1 cellular context compared by ENCODE assay signal in the genomic region with DNA sequence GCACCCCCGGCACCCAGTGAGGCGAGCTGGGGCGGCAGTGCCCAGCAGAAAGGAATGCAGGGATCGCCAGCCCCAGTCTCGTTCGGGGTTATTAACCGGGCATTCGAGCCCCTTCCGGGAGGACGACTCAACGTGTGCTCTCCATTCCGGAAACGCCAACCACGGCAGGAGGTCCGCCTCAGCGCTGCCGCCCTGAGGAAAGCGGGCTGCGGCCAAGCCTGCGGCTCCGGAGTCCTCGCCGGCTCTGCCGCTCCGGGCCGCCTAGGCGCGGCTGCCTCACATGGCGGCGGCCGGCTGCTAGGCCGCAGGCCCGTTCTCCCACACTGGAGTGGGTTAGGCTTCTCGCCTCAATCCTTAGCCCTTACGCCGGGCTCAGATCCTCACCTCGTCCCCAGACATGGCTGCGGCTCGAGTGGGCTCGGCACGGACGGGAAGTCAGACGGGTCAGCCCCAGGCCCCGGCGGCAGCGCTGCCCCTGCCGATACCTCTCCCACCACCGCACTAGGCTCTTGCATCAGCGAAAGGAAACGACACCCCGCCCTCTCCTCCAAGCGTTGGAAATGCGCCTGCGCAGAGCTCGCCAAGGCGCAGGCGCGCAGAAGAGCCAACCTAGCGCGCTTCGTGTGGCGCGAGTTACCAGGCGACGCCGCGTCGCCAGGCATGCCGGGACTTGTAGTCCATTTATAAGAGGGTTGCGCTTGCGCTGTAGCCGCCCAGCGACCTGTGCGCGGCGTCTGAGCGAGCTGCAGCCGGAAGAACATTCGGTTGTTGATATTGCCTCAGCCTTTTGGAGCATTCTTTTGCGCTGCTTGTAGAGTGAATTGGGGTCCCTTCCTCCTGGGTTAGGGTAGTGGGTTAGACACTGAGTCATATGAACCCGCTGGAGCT.
A peak's percentile ranks its signal among the peaks of the same experiment; 100 is the strongest.
TF ChIP-seq lines count a peak whose summit lies in the region.

A gene with protein sequence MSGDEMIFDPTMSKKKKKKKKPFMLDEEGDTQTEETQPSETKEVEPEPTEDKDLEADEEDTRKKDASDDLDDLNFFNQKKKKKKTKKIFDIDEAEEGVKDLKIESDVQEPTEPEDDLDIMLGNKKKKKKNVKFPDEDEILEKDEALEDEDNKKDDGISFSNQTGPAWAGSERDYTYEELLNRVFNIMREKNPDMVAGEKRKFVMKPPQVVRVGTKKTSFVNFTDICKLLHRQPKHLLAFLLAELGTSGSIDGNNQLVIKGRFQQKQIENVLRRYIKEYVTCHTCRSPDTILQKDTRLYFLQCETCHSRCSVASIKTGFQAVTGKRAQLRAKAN (minus strand): TSS at position 532 of the 888 bp plus-strand sequence. CDS start 133 bp downstream, at position 399.

TF ChIP-seq in K562, 482 proteins besides CTCF, POLR2A, EP300 and RAD21 (continued from another document and continues in another):
- TF ChIP-seq, protein P1, sequence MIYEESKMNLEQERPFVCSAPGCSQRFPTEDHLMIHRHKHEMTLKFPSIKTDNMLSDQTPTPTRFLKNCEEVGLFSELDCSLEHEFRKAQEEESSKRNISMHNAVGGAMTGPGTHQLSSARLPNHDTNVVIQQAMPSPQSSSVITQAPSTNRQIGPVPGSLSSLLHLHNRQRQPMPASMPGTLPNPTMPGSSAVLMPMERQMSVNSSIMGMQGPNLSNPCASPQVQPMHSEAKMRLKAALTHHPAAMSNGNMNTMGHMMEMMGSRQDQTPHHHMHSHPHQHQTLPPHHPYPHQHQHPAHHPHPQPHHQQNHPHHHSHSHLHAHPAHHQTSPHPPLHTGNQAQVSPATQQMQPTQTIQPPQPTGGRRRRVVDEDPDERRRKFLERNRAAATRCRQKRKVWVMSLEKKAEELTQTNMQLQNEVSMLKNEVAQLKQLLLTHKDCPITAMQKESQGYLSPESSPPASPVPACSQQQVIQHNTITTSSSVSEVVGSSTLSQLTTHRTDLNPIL (CRISPR knock-in tag; IDR thresholded peaks at IDR 0.05) = no peak
- TF ChIP-seq DACH1 (IDR thresholded peaks at IDR 0.05; ENCODE audit: partially characterized antibody) (no peak), TEAD4 (IDR thresholded peaks at IDR 0.05; ENCODE audit: low read length) (no peak), TEAD4 (CRISPR knock-in tag; IDR thresholded peaks at IDR 0.05; ENCODE audit: borderline replicate concordance) (no peak), IRF2 (CRISPR knock-in tag; IDR thresholded peaks at IDR 0.05) (no peak), RBFOX2 (IDR thresholded peaks at IDR 0.05; ENCODE audit: low read depth, low read length) (peak; percentile 99), TAF9B (IDR thresholded peaks at IDR 0.05; ENCODE audit: partially characterized antibody) (peak; percentile 73), GATAD2A (IDR thresholded peaks at IDR 0.05) (no peak), CBX1 (IDR thresholded peaks at IDR 0.05; ENCODE audit: low read depth) (peak; percentile 54; the same call in 1 of the 2 replicates), XRCC4 (IDR thresholded peaks at IDR 0.05; ENCODE audit: extremely low read depth, insufficient read depth, insufficient read length) (no peak), HDAC2 (IDR thresholded peaks at IDR 0.05) (no peak), HCFC1 (IDR thresholded peaks at IDR 0.05; ENCODE audit: low read depth, low read length) (peak; percentile 100), SMC3 (conservative IDR thresholded peaks at IDR 0.05; ENCODE audit: insufficient read depth, low read depth, low read length) (no peak), ZNF3 (CRISPR knock-in tag; IDR thresholded peaks at IDR 0.05) (no peak), COPS2 (conservative IDR thresholded peaks at IDR 0.05) (no peak), CBX5 (IDR thresholded peaks at IDR 0.05; ENCODE audit: borderline replicate concordance, low read depth) (no peak), MTA1 (IDR thresholded peaks at IDR 0.05; ENCODE audit: borderline replicate concordance) (peak; percentile 99), NEUROD1 (IDR thresholded peaks at IDR 0.05; ENCODE audit: borderline replicate concordance, low read depth, low read length, partially characterized antibody) (peak; percentile 48), JUND (IDR thresholded peaks at IDR 0.05; ENCODE audit: borderline replicate concordance, low read depth, low read length) (no peak; the same call in 1 of the 2 replicates), JUND (tag; IDR thresholded peaks at IDR 0.05; ENCODE audit: borderline replicate concordance, low read depth, low read length) (peak; percentile 50; the same call in 1 of the 3 replicates), ZNF644 (tag; IDR thresholded peaks at IDR 0.05; ENCODE audit: low read depth) (no peak; the same call in 1 of the 2 replicates), RBM25 (IDR thresholded peaks at IDR 0.05; ENCODE audit: low read depth, low read length, severe bottlenecking) (no peak), POLR2AphosphoS5 (IDR thresholded peaks at IDR 0.05; ENCODE audit: control insufficient read depth, insufficient read depth, low read depth, low read length) (peak; percentile 42), ZNF699 (CRISPR knock-in tag; IDR thresholded peaks at IDR 0.05; ENCODE audit: insufficient replicate concordance) (no peak), ZNF224 (CRISPR knock-in tag; IDR thresholded peaks at IDR 0.05) (no peak), ZNF707 (CRISPR knock-in tag; conservative IDR thresholded peaks at IDR 0.05) (no peak), ZNF347 (CRISPR knock-in tag; IDR thresholded peaks at IDR 0.05; ENCODE audit: low read depth) (no peak), ZNF239 (CRISPR knock-in tag; IDR thresholded peaks at IDR 0.05) (no peak), ZNF695 (CRISPR knock-in tag; IDR thresholded peaks at IDR 0.05) (no peak), ZBED1 (IDR thresholded peaks at IDR 0.05) (peak; percentile 53; the same call in 1 of the 2 replicates), CTBP1 (IDR thresholded peaks at IDR 0.05; ENCODE audit: borderline replicate concordance) (peak; percentile 34; the same call in 1 of the 2 replicates), POLR3G (IDR thresholded peaks at IDR 0.05; ENCODE audit: extremely low read depth, insufficient read length, insufficient replicate concordance) (no peak), PURB (CRISPR knock-in tag; IDR thresholded peaks at IDR 0.05; ENCODE audit: low read depth) (no peak), KHSRP (IDR thresholded peaks at IDR 0.05) (no peak), TAF7 (tag; IDR thresholded peaks at IDR 0.05) (peak; percentile 70), MTA2 (IDR thresholded peaks at IDR 0.05; ENCODE audit: low read depth) (no peak), ZNF551 (CRISPR knock-in tag; IDR thresholded peaks at IDR 0.05) (no peak), PHF21A (IDR thresholded peaks at IDR 0.05; ENCODE audit: borderline replicate concordance, low read depth) (no peak)
- TF ChIP-seq, protein P2, sequence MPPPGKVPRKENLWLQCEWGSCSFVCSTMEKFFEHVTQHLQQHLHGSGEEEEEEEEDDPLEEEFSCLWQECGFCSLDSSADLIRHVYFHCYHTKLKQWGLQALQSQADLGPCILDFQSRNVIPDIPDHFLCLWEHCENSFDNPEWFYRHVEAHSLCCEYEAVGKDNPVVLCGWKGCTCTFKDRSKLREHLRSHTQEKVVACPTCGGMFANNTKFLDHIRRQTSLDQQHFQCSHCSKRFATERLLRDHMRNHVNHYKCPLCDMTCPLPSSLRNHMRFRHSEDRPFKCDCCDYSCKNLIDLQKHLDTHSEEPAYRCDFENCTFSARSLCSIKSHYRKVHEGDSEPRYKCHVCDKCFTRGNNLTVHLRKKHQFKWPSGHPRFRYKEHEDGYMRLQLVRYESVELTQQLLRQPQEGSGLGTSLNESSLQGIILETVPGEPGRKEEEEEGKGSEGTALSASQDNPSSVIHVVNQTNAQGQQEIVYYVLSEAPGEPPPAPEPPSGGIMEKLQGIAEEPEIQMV (tag; conservative IDR thresholded peaks at IDR 0.05; ENCODE audit: low read depth) = no peak
- TF ChIP-seq, protein P3, sequence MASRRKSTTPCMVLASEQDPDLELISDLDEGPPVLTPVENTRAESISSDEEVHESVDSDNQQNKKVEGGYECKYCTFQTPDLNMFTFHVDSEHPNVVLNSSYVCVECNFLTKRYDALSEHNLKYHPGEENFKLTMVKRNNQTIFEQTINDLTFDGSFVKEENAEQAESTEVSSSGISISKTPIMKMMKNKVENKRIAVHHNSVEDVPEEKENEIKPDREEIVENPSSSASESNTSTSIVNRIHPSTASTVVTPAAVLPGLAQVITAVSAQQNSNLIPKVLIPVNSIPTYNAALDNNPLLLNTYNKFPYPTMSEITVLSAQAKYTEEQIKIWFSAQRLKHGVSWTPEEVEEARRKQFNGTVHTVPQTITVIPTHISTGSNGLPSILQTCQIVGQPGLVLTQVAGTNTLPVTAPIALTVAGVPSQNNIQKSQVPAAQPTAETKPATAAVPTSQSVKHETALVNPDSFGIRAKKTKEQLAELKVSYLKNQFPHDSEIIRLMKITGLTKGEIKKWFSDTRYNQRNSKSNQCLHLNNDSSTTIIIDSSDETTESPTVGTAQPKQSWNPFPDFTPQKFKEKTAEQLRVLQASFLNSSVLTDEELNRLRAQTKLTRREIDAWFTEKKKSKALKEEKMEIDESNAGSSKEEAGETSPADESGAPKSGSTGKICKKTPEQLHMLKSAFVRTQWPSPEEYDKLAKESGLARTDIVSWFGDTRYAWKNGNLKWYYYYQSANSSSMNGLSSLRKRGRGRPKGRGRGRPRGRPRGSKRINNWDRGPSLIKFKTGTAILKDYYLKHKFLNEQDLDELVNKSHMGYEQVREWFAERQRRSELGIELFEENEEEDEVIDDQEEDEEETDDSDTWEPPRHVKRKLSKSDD (conservative IDR thresholded peaks at IDR 0.05; ENCODE audit: low read length) = no peak
- TF ChIP-seq, protein P4, sequence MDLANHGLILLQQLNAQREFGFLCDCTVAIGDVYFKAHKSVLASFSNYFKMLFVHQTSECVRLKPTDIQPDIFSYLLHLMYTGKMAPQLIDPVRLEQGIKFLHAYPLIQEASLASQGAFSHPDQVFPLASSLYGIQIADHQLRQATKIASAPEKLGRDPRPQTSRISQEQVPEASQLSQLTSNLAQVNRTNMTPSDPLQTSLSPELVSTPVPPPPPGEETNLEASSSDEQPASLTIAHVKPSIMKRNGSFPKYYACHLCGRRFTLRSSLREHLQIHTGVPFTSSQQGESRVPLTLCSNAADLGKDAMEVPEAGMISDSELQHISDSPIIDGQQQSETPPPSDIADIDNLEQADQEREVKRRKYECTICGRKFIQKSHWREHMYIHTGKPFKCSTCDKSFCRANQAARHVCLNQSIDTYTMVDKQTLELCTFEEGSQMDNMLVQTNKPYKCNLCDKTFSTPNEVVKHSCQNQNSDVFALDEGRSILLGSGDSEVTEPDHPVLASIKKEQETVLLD (IDR thresholded peaks at IDR 0.05) = peak; percentile 98
- TF ChIP-seq, protein P5, sequence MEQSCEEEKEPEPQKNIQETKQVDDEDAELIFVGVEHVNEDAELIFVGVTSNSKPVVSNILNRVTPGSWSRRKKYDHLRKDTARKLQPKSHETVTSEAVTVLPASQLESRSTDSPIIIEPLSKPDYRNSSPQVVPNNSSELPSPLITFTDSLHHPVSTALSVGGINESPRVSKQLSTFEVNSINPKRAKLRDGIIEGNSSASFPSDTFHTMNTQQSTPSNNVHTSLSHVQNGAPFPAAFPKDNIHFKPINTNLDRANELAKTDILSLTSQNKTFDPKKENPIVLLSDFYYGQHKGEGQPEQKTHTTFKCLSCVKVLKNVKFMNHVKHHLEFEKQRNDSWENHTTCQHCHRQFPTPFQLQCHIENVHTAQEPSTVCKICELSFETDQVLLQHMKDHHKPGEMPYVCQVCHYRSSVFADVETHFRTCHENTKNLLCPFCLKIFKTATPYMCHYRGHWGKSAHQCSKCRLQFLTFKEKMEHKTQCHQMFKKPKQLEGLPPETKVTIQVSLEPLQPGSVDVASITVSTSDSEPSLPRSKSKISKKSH (CRISPR knock-in tag; IDR thresholded peaks at IDR 0.05) = no peak
- TF ChIP-seq, protein P6, sequence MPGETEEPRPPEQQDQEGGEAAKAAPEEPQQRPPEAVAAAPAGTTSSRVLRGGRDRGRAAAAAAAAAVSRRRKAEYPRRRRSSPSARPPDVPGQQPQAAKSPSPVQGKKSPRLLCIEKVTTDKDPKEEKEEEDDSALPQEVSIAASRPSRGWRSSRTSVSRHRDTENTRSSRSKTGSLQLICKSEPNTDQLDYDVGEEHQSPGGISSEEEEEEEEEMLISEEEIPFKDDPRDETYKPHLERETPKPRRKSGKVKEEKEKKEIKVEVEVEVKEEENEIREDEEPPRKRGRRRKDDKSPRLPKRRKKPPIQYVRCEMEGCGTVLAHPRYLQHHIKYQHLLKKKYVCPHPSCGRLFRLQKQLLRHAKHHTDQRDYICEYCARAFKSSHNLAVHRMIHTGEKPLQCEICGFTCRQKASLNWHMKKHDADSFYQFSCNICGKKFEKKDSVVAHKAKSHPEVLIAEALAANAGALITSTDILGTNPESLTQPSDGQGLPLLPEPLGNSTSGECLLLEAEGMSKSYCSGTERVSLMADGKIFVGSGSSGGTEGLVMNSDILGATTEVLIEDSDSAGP (CRISPR knock-in tag; IDR thresholded peaks at IDR 0.05) = no peak
- TF ChIP-seq, protein P7, sequence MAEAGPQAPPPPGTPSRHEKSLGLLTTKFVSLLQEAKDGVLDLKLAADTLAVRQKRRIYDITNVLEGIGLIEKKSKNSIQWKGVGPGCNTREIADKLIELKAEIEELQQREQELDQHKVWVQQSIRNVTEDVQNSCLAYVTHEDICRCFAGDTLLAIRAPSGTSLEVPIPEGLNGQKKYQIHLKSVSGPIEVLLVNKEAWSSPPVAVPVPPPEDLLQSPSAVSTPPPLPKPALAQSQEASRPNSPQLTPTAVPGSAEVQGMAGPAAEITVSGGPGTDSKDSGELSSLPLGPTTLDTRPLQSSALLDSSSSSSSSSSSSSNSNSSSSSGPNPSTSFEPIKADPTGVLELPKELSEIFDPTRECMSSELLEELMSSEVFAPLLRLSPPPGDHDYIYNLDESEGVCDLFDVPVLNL (CRISPR knock-in tag; IDR thresholded peaks at IDR 0.05; ENCODE audit: low read depth) = no peak
- TF ChIP-seq, protein P8, sequence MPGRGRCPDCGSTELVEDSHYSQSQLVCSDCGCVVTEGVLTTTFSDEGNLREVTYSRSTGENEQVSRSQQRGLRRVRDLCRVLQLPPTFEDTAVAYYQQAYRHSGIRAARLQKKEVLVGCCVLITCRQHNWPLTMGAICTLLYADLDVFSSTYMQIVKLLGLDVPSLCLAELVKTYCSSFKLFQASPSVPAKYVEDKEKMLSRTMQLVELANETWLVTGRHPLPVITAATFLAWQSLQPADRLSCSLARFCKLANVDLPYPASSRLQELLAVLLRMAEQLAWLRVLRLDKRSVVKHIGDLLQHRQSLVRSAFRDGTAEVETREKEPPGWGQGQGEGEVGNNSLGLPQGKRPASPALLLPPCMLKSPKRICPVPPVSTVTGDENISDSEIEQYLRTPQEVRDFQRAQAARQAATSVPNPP (IDR thresholded peaks at IDR 0.05; ENCODE audit: borderline replicate concordance, insufficient read depth, insufficient read length) = no peak
- TF ChIP-seq, protein P9, sequence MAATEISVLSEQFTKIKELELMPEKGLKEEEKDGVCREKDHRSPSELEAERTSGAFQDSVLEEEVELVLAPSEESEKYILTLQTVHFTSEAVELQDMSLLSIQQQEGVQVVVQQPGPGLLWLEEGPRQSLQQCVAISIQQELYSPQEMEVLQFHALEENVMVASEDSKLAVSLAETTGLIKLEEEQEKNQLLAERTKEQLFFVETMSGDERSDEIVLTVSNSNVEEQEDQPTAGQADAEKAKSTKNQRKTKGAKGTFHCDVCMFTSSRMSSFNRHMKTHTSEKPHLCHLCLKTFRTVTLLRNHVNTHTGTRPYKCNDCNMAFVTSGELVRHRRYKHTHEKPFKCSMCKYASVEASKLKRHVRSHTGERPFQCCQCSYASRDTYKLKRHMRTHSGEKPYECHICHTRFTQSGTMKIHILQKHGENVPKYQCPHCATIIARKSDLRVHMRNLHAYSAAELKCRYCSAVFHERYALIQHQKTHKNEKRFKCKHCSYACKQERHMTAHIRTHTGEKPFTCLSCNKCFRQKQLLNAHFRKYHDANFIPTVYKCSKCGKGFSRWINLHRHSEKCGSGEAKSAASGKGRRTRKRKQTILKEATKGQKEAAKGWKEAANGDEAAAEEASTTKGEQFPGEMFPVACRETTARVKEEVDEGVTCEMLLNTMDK (IDR thresholded peaks at IDR 0.05; ENCODE audit: borderline replicate concordance, insufficient read depth, low read depth, low read length, poor library complexity, severe bottlenecking) = no peak
